Comparison of ENCODE assay signal across 6 cellular contexts in genomic region chr19:57499332-57499679, GRCh38. TPM values are rescaled to one million over a fixed set of nuclear protein-coding genes. Genes with fewer than 3 reads are reported as not detected.
DNase-seq lines count a peak whose midpoint lies in the region; ATAC-seq and TF ChIP-seq lines count a peak whose summit lies in the region.
"Not testable (repeated sequence)": the region's sequence is repeated elsewhere in the genome, so short reads cannot be mapped to it uniquely, and the experiment has no call there.

No MANE protein-coding gene starts in this region.

- peak overlapping the region; percentile 18 to 88 (median 80) for H3K4me3 Mint-ChIP-seq in CD4-positive, alpha-beta memory T cell
- H3K4me3 Mint-ChIP-seq in activated T-cell treated with anti-CD3 and anti-CD28 coated beads, Interleukin-2, amount 50 U/mL, for 4 hours: peak overlapping the region; percentile 83
- H3K4me3 Mint-ChIP-seq in chondrocyte (ENCODE audit: unreplicated experiment): peak overlapping the region; percentile 77
- peak overlapping the region; percentile 68 to 89 (median 78) for H3K4me3 Mint-ChIP-seq in naive thymus-derived CD4-positive, alpha-beta T cell
- peak overlapping the region; percentile 53 for H3K4me3 Mint-ChIP-seq in stimulated activated effector memory CD8-positive, alpha-beta T cell treated with anti-CD3 and anti-CD28 coated beads, Interleukin-12 subunit alpha, Interleukin-12 subunit beta, amount 100 ng/mL, for 72 hours

- not testable (repeated sequence) for H3K9me3 ChIP-seq in CD4-positive, alpha-beta memory T cell (ENCODE audit: control insufficient read depth in 1 of 2, low read length in 2 of 2)
- peaks cover 14% of the 10 kb centered on the region; the same call in 1 of the 2 replicates for H3K9me3 ChIP-seq in MG63
- peaks cover 0 to 50% (median 22%) of the 10 kb centered on the region in 3 experiments for H3K9me3 ChIP-seq in naive thymus-derived CD4-positive, alpha-beta T cell (ENCODE audit: control insufficient read depth in 2 of 3, low read length in 3 of 3)

- H3K27ac Mint-ChIP-seq in CD4-positive, alpha-beta memory T cell: peak overlapping the region; percentile 61 to 94 (median 87)
- H3K27ac Mint-ChIP-seq in chondrocyte (ENCODE audit: unreplicated experiment): peak overlapping the region; percentile 80
- H3K27ac Mint-ChIP-seq in naive thymus-derived CD4-positive, alpha-beta T cell: peak overlapping the region; percentile 78 to 96 (median 86)
- H3K27ac Mint-ChIP-seq in stimulated activated effector memory CD8-positive, alpha-beta T cell treated with anti-CD3 and anti-CD28 coated beads, Interleukin-12 subunit alpha, Interleukin-12 subunit beta, amount 100 ng/mL, for 72 hours: peak overlapping the region; percentile 85

- not testable (repeated sequence) for ATAC-seq in activated T-cell treated with anti-CD3 and anti-CD28 coated beads, Interleukin-2, amount 50 U/mL, for 4 hours; naive thymus-derived CD4-positive, alpha-beta T cell; stimulated activated effector memory CD8-positive, alpha-beta T cell treated with anti-CD3 and anti-CD28 coated beads, Interleukin-12 subunit alpha, Interleukin-12 subunit beta, amount 100 ng/mL, for 72 hours

- not testable (repeated sequence) for H3K27me3 ChIP-seq in CD4-positive, alpha-beta memory T cell (ENCODE audit: insufficient read depth, low read length); MG63; naive thymus-derived CD4-positive, alpha-beta T cell (ENCODE audit: control insufficient read depth in 2 of 2, insufficient read depth in 2 of 2, low read length in 2 of 2)

- TF ChIP-seq CTCF in chondrocyte (IDR thresholded peaks at IDR 0.05): not testable (repeated sequence)

- H3K4me1 Mint-ChIP-seq in CD4-positive, alpha-beta memory T cell: peaks cover 20 to 34% (median 23%) of the 10 kb centered on the region in 4 donors
- peaks cover 23% of the 10 kb centered on the region for H3K4me1 Mint-ChIP-seq in activated T-cell treated with anti-CD3 and anti-CD28 coated beads, Interleukin-2, amount 50 U/mL, for 4 hours (ENCODE audit: low read depth)
- peaks cover 16% of the 10 kb centered on the region for H3K4me1 Mint-ChIP-seq in chondrocyte (ENCODE audit: low read depth)
- H3K4me1 Mint-ChIP-seq in naive thymus-derived CD4-positive, alpha-beta T cell: peaks cover 21 to 36% (median 32%) of the 10 kb centered on the region in 7 donors
- H3K4me1 Mint-ChIP-seq in stimulated activated effector memory CD8-positive, alpha-beta T cell treated with anti-CD3 and anti-CD28 coated beads, Interleukin-12 subunit alpha, Interleukin-12 subunit beta, amount 100 ng/mL, for 72 hours: peaks cover 25% of the 10 kb centered on the region

- peaks cover 57 to 58% of the 10 kb centered on the region in 2 donors for H3K36me3 Mint-ChIP-seq in CD4-positive, alpha-beta memory T cell
- H3K36me3 Mint-ChIP-seq in activated T-cell treated with anti-CD3 and anti-CD28 coated beads, Interleukin-2, amount 50 U/mL, for 4 hours (ENCODE audit: insufficient read depth): peaks cover 41% of the 10 kb centered on the region
- peaks cover 49% of the 10 kb centered on the region for H3K36me3 Mint-ChIP-seq in chondrocyte (ENCODE audit: low read depth)
- peaks cover 34 to 60% (median 57%) of the 10 kb centered on the region in 5 donors for H3K36me3 Mint-ChIP-seq in naive thymus-derived CD4-positive, alpha-beta T cell
- H3K36me3 Mint-ChIP-seq in stimulated activated effector memory CD8-positive, alpha-beta T cell treated with anti-CD3 and anti-CD28 coated beads, Interleukin-12 subunit alpha, Interleukin-12 subunit beta, amount 100 ng/mL, for 72 hours: peaks cover 33% of the 10 kb centered on the region

- POLR2A ChIA-PET in CD4-positive, alpha-beta memory T cell (lab: Charles Lee; ENCODE audit: partially characterized antibody): interaction anchor here (0.9 to 1.0 kb wide), 6 partner anchors 12 to 651 kb away, joined by 3 to 4 read pairs (median 3); partner anchors contain the start of genes ZNF329, ZNF419 and ZNF772
- POLR2A ChIA-PET in naive thymus-derived CD4-positive, alpha-beta T cell (lab: Charles Lee): interaction anchor here (0.7 to 1.1 kb wide), 3 partner anchors 11 to 80 kb away, joined by 3 to 9 read pairs (median 3); partner anchors contain the start of genes ZNF416 and ZNF419

- intact Hi-C loops in CD4-positive, alpha-beta memory T cell (cut with micrococcal nuclease): loop anchor here (1.0 kb wide), 4 partner anchors 12 to 64 kb away; partner anchors contain the start of genes ZNF419, ZNF549, ZNF550 and ZNF749
- intact Hi-C loops in naive thymus-derived CD4-positive, alpha-beta T cell (cut with micrococcal nuclease): loop anchor here (1.0 to 10.0 kb wide), 13 partner anchors 12 to 1105 kb away; partner anchors contain the start of genes ZNF211 (in 2 of the 2), ZNF419 (in 2 of the 2), ZNF549 (in 2 of the 2) and ZNF749 (in 2 of the 2)

- not testable (repeated sequence) for DNase-seq in CD4-positive, alpha-beta memory T cell; MG63; activated T-cell treated with anti-CD3 and anti-CD28 coated beads, Interleukin-2, amount 50 U/mL, for 4 hours; chondrocyte (ENCODE audit: low spot score); naive thymus-derived CD4-positive, alpha-beta T cell; stimulated activated effector memory CD8-positive, alpha-beta T cell treated with anti-CD3 and anti-CD28 coated beads, Interleukin-12 subunit alpha, Interleukin-12 subunit beta, amount 100 ng/mL, for 72 hours (ENCODE audit: low spot score in 2 of 2)

- H3K9me3 Mint-ChIP-seq in CD4-positive, alpha-beta memory T cell: peaks cover 6 to 74% (median 69%) of the 10 kb centered on the region in 8 donors
- peaks cover 42% of the 10 kb centered on the region for H3K9me3 Mint-ChIP-seq in activated T-cell treated with anti-CD3 and anti-CD28 coated beads, Interleukin-2, amount 50 U/mL, for 4 hours
- peaks cover 68% of the 10 kb centered on the region for H3K9me3 Mint-ChIP-seq in chondrocyte (ENCODE audit: low read depth)
- H3K9me3 Mint-ChIP-seq in naive thymus-derived CD4-positive, alpha-beta T cell: peaks cover 18 to 91% (median 56%) of the 10 kb centered on the region in 11 donors
- peaks cover 31% of the 10 kb centered on the region for H3K9me3 Mint-ChIP-seq in stimulated activated effector memory CD8-positive, alpha-beta T cell treated with anti-CD3 and anti-CD28 coated beads, Interleukin-12 subunit alpha, Interleukin-12 subunit beta, amount 100 ng/mL, for 72 hours

- CTCF ChIA-PET in CD4-positive, alpha-beta memory T cell (lab: Charles Lee; ENCODE audit: partially characterized antibody): interaction anchor here (1.0 kb wide), 1 partner anchor 13 kb away, joined by 3 read pairs; no protein-coding TSS in a partner anchor
- CTCF ChIA-PET in naive thymus-derived CD4-positive, alpha-beta T cell (lab: Charles Lee): not testable (repeated sequence)

- H3K36me3 ChIP-seq in CD4-positive, alpha-beta memory T cell (ENCODE audit: insufficient read depth, low read length): not testable (repeated sequence)
- H3K36me3 ChIP-seq in MG63: peaks cover 32% of the 10 kb centered on the region
- peaks cover 0 to 28% (median 7%) of the 10 kb centered on the region in 3 experiments for H3K36me3 ChIP-seq in naive thymus-derived CD4-positive, alpha-beta T cell (ENCODE audit: control insufficient read depth in 2 of 3, insufficient read depth in 3 of 3, low read length in 3 of 3)

- peak overlapping the region in 1 of 2 donors; percentile 2 for H3K4me3 ChIP-seq in CD4-positive, alpha-beta memory T cell (ENCODE audit: low read length in 2 of 2)
- peak overlapping the region; percentile 99 for H3K4me3 ChIP-seq in MG63
- H3K4me3 ChIP-seq in naive thymus-derived CD4-positive, alpha-beta T cell (ENCODE audit: low read length): not testable (repeated sequence)

- H3K27me3 Mint-ChIP-seq in CD4-positive, alpha-beta memory T cell; activated T-cell treated with anti-CD3 and anti-CD28 coated beads, Interleukin-2, amount 50 U/mL, for 4 hours (ENCODE audit: low read depth); chondrocyte (ENCODE audit: low read depth); naive thymus-derived CD4-positive, alpha-beta T cell: not testable (repeated sequence)

- H3K4me1 ChIP-seq in CD4-positive, alpha-beta memory T cell (ENCODE audit: insufficient read depth, low read length); naive thymus-derived CD4-positive, alpha-beta T cell (ENCODE audit: control insufficient read depth in 2 of 2, insufficient read depth in 2 of 2, low read length in 2 of 2): not testable (repeated sequence)

- H3K27ac ChIP-seq in CD4-positive, alpha-beta memory T cell (ENCODE audit: low read depth, low read length); naive thymus-derived CD4-positive, alpha-beta T cell (ENCODE audit: low read depth, low read length): not testable (repeated sequence)

RNA-seq across cellular contexts. Expression of gene ZNF773, which starts 0.4 kb away (rescaled TPM):
- total RNA-seq in CD4-positive, alpha-beta memory T cell: 10 to 100 TPM; 25.3 to 28.7 TPM
- polyA plus RNA-seq in CD4-positive, alpha-beta memory T cell: 10 to 100 TPM in 1 of 2 donors, 1 to 10 TPM in 1; 5.2 to 15.2 TPM
- total RNA-seq in MG63 (2014; rRNA removed; shearing (Covaris generic); ENCODE audit: low replicate concordance): 8.6 and 22.8 TPM in 2 replicates
- 1 to 10 TPM; 4.5 to 4.6 (median 4.5) TPM for total RNA-seq in activated T-cell treated with anti-CD3 and anti-CD28 coated beads, Interleukin-2, amount 50 U/mL, for 4 hours
- total RNA-seq in chondrocyte: 8.7 to 10.1 TPM (median 9.0 TPM) in 3 replicates
- total RNA-seq in naive thymus-derived CD4-positive, alpha-beta T cell: 10 to 100 TPM in 3 of 5 experiments, 1 to 10 TPM in 2; 5.8 to 32.7 (median 14.4) TPM
- polyA plus RNA-seq in naive thymus-derived CD4-positive, alpha-beta T cell: 10 to 100 TPM in 1 of 2 donors, 1 to 10 TPM in 1; 9.7 to 18.9 TPM

RNA-seq across cellular contexts. Expression of gene ZNF419, which starts 11.8 kb away (rescaled TPM):
- total RNA-seq in CD4-positive, alpha-beta memory T cell: 10 to 100 TPM; 25.3 to 28.4 TPM
- 10 to 100 TPM in 1 of 2 donors, 1 to 10 TPM in 1; 7.5 to 11.7 TPM for polyA plus RNA-seq in CD4-positive, alpha-beta memory T cell
- total RNA-seq in MG63 (2014; rRNA removed; shearing (Covaris generic); ENCODE audit: low replicate concordance): 8.7 and 26.1 TPM in 2 replicates
- total RNA-seq in activated T-cell treated with anti-CD3 and anti-CD28 coated beads, Interleukin-2, amount 50 U/mL, for 4 hours: 1 to 10 TPM; 3.3 to 4.2 (median 3.9) TPM
- total RNA-seq in chondrocyte: 11.6 to 15.5 TPM (median 13.2 TPM) in 3 replicates
- 10 to 100 TPM in 3 of 5 experiments, 1 to 10 TPM in 2; 7.1 to 27.6 (median 12.2) TPM for total RNA-seq in naive thymus-derived CD4-positive, alpha-beta T cell
- 10 to 100 TPM in 1 of 2 donors, 1 to 10 TPM in 1; 7.0 to 11.7 TPM for polyA plus RNA-seq in naive thymus-derived CD4-positive, alpha-beta T cell

RNA-seq across cellular contexts. Expression of gene ZNF772, which starts 21.9 kb away (rescaled TPM):
- 10 to 100 TPM; 12.8 to 17.4 TPM for total RNA-seq in CD4-positive, alpha-beta memory T cell
- polyA plus RNA-seq in CD4-positive, alpha-beta memory T cell: 1 to 10 TPM; 2.0 to 2.8 TPM
- total RNA-seq in MG63 (2014; rRNA removed; shearing (Covaris generic); ENCODE audit: low replicate concordance): 3.3 and 4.7 TPM in 2 replicates
- 1 to 10 TPM; 3.1 to 3.7 (median 3.2) TPM for total RNA-seq in activated T-cell treated with anti-CD3 and anti-CD28 coated beads, Interleukin-2, amount 50 U/mL, for 4 hours
- total RNA-seq in chondrocyte: 6.0 to 12.8 TPM (median 7.0 TPM) in 3 replicates
- total RNA-seq in naive thymus-derived CD4-positive, alpha-beta T cell: 10 to 100 TPM in 2 of 5 experiments, 1 to 10 TPM in 3; 1.5 to 20.5 (median 4.3) TPM
- polyA plus RNA-seq in naive thymus-derived CD4-positive, alpha-beta T cell: 1 to 10 TPM; 5.2 to 5.4 TPM

RNA-seq across cellular contexts. Expression of gene ZNF549, which starts 27.9 kb away (rescaled TPM):
- total RNA-seq in CD4-positive, alpha-beta memory T cell: 10 to 100 TPM; 20.5 to 21.8 TPM
- 1 to 10 TPM; 8.0 to 9.0 TPM for polyA plus RNA-seq in CD4-positive, alpha-beta memory T cell
- 2.2 and 5.0 TPM in 2 replicates for total RNA-seq in MG63 (2014; rRNA removed; shearing (Covaris generic); ENCODE audit: low replicate concordance)
- total RNA-seq in activated T-cell treated with anti-CD3 and anti-CD28 coated beads, Interleukin-2, amount 50 U/mL, for 4 hours: 1 to 10 TPM; 3.2 to 4.1 (median 3.8) TPM
- 6.8 to 7.4 TPM (median 7.1 TPM) in 3 replicates for total RNA-seq in chondrocyte
- 10 to 100 TPM in 3 of 5 experiments, 1 to 10 TPM in 2; 6.9 to 24.8 (median 11.3) TPM for total RNA-seq in naive thymus-derived CD4-positive, alpha-beta T cell
- 10 to 100 TPM in 1 of 2 donors, 1 to 10 TPM in 1; 6.1 to 11.4 TPM for polyA plus RNA-seq in naive thymus-derived CD4-positive, alpha-beta T cell

RNA-seq across cellular contexts. Expression of gene VN1R1, which starts 42.4 kb away (rescaled TPM):
- under 1 TPM; 0.36 to 0.76 TPM for total RNA-seq in CD4-positive, alpha-beta memory T cell
- not detected for polyA plus RNA-seq in CD4-positive, alpha-beta memory T cell
- not detected in 2 replicates for total RNA-seq in MG63 (2014; rRNA removed; shearing (Covaris generic); ENCODE audit: low replicate concordance)
- under 1 TPM in 1 of 3 donors, not detected in 2; 0.08 TPM for total RNA-seq in activated T-cell treated with anti-CD3 and anti-CD28 coated beads, Interleukin-2, amount 50 U/mL, for 4 hours
- total RNA-seq in chondrocyte: 0.26 to 0.97 TPM (median 0.75 TPM) in 3 replicates
- under 1 TPM; 0.15 to 0.78 (median 0.37) TPM for total RNA-seq in naive thymus-derived CD4-positive, alpha-beta T cell
- polyA plus RNA-seq in naive thymus-derived CD4-positive, alpha-beta T cell: under 1 TPM; 0.13 to 0.17 TPM
